1 cellular context compared by ENCODE assay signal in the genomic region with DNA sequence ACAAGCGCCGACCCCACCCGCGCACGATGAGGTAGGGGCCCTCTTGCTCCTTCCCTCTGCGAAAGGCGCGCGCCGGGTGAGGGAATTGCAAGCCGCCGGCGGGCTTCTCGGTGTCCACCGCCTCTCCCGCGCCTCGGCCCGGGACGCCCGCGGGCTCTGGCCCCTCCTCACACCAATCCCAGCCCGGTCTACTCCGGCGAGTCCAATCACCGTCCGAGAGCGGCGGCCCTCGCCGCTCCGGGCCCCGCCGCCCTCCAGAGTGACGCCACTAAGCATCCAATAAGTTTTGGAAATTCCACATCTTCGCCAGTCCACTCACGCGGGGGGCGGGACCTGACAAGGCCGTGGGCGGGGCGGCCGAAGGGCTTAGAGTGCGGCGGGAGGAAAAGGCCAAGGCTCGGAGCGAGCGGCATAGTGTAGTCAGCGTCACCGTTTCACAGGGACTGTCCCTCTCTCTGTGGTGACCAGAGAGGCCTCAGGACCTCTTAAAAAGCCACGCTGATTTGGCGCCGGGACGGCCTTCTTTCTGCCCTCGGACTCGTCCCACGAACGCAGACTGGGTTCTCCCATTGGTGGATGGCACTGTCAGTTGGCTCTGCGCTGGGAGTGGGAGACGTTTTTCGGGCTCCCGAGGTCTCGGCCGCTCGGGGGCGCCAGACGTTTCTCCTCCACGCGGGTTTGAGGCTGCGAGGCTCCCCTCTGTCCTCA.
TF ChIP-seq lines count a peak whose summit lies in the region.

A gene with protein sequence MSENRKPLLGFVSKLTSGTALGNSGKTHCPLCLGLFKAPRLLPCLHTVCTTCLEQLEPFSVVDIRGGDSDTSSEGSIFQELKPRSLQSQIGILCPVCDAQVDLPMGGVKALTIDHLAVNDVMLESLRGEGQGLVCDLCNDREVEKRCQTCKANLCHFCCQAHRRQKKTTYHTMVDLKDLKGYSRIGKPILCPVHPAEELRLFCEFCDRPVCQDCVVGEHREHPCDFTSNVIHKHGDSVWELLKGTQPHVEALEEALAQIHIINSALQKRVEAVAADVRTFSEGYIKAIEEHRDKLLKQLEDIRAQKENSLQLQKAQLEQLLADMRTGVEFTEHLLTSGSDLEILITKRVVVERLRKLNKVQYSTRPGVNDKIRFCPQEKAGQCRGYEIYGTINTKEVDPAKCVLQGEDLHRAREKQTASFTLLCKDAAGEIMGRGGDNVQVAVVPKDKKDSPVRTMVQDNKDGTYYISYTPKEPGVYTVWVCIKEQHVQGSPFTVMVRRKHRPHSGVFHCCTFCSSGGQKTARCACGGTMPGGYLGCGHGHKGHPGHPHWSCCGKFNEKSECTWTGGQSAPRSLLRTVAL (minus strand): TSS at position 161 of the 708 bp plus-strand sequence. CDS start 548 bp downstream, outside the sequence.

TF ChIP-seq in HEK293, 187 proteins besides CTCF, POLR2A, EP300 and RAD21 (continued from another document):
- TF ChIP-seq, protein P1, sequence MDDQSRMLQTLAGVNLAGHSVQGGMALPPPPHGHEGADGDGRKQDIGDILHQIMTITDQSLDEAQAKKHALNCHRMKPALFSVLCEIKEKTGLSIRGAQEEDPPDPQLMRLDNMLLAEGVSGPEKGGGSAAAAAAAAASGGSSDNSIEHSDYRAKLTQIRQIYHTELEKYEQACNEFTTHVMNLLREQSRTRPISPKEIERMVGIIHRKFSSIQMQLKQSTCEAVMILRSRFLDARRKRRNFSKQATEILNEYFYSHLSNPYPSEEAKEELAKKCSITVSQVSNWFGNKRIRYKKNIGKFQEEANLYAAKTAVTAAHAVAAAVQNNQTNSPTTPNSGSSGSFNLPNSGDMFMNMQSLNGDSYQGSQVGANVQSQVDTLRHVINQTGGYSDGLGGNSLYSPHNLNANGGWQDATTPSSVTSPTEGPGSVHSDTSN (CRISPR knock-in tag; IDR thresholded peaks at IDR 0.05), result peak; percentile 88
- peak; percentile 87 for TF ChIP-seq ZFHX2 (tag by site-specific recombination; conservative IDR thresholded peaks at IDR 0.05)
- TF ChIP-seq, protein P2, sequence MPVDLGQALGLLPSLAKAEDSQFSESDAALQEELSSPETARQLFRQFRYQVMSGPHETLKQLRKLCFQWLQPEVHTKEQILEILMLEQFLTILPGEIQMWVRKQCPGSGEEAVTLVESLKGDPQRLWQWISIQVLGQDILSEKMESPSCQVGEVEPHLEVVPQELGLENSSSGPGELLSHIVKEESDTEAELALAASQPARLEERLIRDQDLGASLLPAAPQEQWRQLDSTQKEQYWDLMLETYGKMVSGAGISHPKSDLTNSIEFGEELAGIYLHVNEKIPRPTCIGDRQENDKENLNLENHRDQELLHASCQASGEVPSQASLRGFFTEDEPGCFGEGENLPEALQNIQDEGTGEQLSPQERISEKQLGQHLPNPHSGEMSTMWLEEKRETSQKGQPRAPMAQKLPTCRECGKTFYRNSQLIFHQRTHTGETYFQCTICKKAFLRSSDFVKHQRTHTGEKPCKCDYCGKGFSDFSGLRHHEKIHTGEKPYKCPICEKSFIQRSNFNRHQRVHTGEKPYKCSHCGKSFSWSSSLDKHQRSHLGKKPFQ (tag by site-specific recombination; IDR thresholded peaks at IDR 0.05), result no peak
- no peak for TF ChIP-seq ZNF292 (tag by site-specific recombination; IDR thresholded peaks at IDR 0.05; ENCODE audit: borderline replicate concordance, low read depth)
- TF ChIP-seq, protein P3, sequence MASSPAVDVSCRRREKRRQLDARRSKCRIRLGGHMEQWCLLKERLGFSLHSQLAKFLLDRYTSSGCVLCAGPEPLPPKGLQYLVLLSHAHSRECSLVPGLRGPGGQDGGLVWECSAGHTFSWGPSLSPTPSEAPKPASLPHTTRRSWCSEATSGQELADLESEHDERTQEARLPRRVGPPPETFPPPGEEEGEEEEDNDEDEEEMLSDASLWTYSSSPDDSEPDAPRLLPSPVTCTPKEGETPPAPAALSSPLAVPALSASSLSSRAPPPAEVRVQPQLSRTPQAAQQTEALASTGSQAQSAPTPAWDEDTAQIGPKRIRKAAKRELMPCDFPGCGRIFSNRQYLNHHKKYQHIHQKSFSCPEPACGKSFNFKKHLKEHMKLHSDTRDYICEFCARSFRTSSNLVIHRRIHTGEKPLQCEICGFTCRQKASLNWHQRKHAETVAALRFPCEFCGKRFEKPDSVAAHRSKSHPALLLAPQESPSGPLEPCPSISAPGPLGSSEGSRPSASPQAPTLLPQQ (tag by site-specific recombination; IDR thresholded peaks at IDR 0.05), result peak; percentile 20; the same call in 1 of the 2 replicates
- peak; percentile 68; the same call in 1 of the 2 replicates for TF ChIP-seq ZNF501 (tag by site-specific recombination; IDR thresholded peaks at IDR 0.05)
- TF ChIP-seq ZBTB20 (tag by site-specific recombination; IDR thresholded peaks at IDR 0.05), result peak; percentile 25; the same call in 1 of the 2 replicates
- TF ChIP-seq ZNF473 (tag by site-specific recombination; IDR thresholded peaks at IDR 0.05), result no peak
- no peak for TF ChIP-seq ZNF843 (tag by site-specific recombination; IDR thresholded peaks at IDR 0.05)
- TF ChIP-seq EGR2 (tag by site-specific recombination; IDR thresholded peaks at IDR 0.05; ENCODE audit: low read depth), result peak; percentile 77
- TF ChIP-seq, protein P4, sequence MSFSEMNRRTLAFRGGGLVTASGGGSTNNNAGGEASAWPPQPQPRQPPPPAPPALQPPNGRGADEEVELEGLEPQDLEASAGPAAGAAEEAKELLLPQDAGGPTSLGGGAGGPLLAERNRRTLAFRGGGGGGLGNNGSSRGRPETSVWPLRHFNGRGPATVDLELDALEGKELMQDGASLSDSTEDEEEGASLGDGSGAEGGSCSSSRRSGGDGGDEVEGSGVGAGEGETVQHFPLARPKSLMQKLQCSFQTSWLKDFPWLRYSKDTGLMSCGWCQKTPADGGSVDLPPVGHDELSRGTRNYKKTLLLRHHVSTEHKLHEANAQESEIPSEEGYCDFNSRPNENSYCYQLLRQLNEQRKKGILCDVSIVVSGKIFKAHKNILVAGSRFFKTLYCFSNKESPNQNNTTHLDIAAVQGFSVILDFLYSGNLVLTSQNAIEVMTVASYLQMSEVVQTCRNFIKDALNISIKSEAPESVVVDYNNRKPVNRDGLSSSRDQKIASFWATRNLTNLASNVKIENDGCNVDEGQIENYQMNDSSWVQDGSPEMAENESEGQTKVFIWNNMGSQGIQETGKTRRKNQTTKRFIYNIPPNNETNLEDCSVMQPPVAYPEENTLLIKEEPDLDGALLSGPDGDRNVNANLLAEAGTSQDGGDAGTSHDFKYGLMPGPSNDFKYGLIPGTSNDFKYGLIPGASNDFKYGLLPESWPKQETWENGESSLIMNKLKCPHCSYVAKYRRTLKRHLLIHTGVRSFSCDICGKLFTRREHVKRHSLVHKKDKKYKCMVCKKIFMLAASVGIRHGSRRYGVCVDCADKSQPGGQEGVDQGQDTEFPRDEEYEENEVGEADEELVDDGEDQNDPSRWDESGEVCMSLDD (tag by site-specific recombination; IDR thresholded peaks at IDR 0.05), result peak; percentile 64; the same call in 1 of the 2 replicates
- TF ChIP-seq SP2 (tag by site-specific recombination; IDR thresholded peaks at IDR 0.05), result peak; percentile 98
